ENCODE assay signal across 11 cellular contexts in the genomic region with DNA sequence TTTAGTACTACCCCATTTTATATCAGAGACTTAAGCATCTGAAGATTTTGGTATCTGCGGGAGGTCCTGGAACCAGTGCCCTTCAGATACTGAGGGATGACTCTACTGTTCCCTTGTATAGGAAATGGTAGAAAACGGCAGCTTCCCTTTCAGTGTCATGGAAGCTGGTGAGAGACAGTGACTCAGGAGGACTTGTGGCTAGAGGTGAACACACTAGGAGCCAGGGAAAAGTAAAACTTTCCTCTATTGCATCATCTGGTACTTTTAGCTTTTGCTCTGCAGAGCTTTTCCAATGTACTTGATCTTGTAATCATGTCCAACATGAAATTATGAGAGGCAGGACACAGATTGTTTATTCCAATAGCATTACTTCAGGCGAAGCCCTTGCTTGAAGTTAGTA. TPM values are rescaled to one million over a fixed set of nuclear protein-coding genes. Genes with fewer than 3 reads are reported as not detected.
DNase-seq lines count a peak whose midpoint lies in the region; ATAC-seq, FAIRE-seq and TF ChIP-seq lines count a peak whose summit lies in the region.
"Had no signal": no experiment of that assay in that cellular context is flagged by ENCODE, and none has a peak within 500 bp of the region (broad histone marks: within the 10 kb centered on the region; RNA-seq: fewer than 3 reads in every experiment).

No MANE protein-coding gene starts in this region.

- POLR2A ChIA-PET in K562 (lab: Yijun Ruan, JAX) = interaction anchor here (0.6 to 1.0 kb wide), 2 partner anchors 12 to 1416 kb away, joined by 3 to 4 read pairs; no protein-coding TSS in a partner anchor

- no peak overlapping the region for H3K4me2 ChIP-seq in K562 (ENCODE audit: insufficient read depth, low read length)

- no peak overlapping the region for H3K27ac ChIP-seq in K562 (ENCODE audit: extremely low read depth, low read depth, low read length)
- peak overlapping the region; percentile 48 for H3K27ac ChIP-seq in skeletal muscle tissue (ENCODE audit: low read depth, low read length)

- H4K20me1 ChIP-seq in K562 (replicated peaks; ENCODE audit: control insufficient read depth, insufficient read depth, low read length) = no peaks in the 10 kb centered on the region

- H3K9ac ChIP-seq in K562 (ENCODE audit: insufficient read depth in 1 of 2, low read depth in 2 of 2, low read length in 2 of 2) (no peak overlapping the region), skeletal muscle tissue (ENCODE audit: low read depth in 1 of 3, low read length in 3 of 3) (no peak overlapping the region)

- BruUV-seq in K562 (replicated peaks; lab: Mats Ljungman, UMichigan) = no TSS peak

- TF ChIP-seq CTCF in K562 (IDR thresholded peaks at IDR 0.05 in 2 of 3, conservative IDR thresholded peaks at IDR 0.05 in 1 of 3; ENCODE audit: insufficient read depth in 2 of 3, low read depth in 1 of 3, low read length in 3 of 3) = no peak
- TF ChIP-seq CTCF in kidney epithelial cell (IDR thresholded peaks at IDR 0.05; ENCODE audit: insufficient read depth, low read length, poor library complexity, severe bottlenecking) = no peak

- peaks cover 0 to 2% of the 10 kb centered on the region in 2 experiments; a peak in 1 of 5 replicates for H3K27me3 ChIP-seq in K562 (ENCODE audit: control insufficient read depth in 2 of 2, insufficient read depth in 2 of 2, low read length in 2 of 2)
- no peaks in the 10 kb centered on the region for H3K27me3 ChIP-seq in kidney epithelial cell (ENCODE audit: control insufficient read depth, insufficient read depth, low read length)
- no peaks in the 10 kb centered on the region for H3K27me3 ChIP-seq in skeletal muscle tissue (ENCODE audit: control insufficient read depth in 3 of 3, insufficient read depth in 3 of 3, low read length in 3 of 3)

- H3K4me3 ChIP-seq in K562 (no peak overlapping the region), kidney epithelial cell (ENCODE audit: low read depth, low read length) (no peak overlapping the region), skeletal muscle tissue (ENCODE audit: low read length in 3 of 3) (no peak overlapping the region)

- CTCF ChIA-PET in K562 (lab: Yijun Ruan, JAX; ENCODE audit: low intra/inter-chr PET ratio) = no interaction called here

- DNase-seq in HCEC 1CT (peak; percentile 79), K562 (ENCODE audit: extremely low read depth in 1 of 4, low spot score in 3 of 4) (no peak), kidney epithelial cell (ENCODE audit: low read depth) (peak; percentile 75), head of caudate nucleus (no peak), NCI-H2029 treated with DMSO at 0.1 percent for 48 hours (lab: John Stamatoyannopoulos, UW) (no peak)
- DNase-seq: activated T-cell treated with anti-CD3 and anti-CD28 coated beads for 4 hours, NCI-H446 treated with DMSO at 0.1 percent for 48 hours, posterior cingulate gyrus had no signal

- no peaks in the 10 kb centered on the region for H3K36me3 ChIP-seq in K562 (ENCODE audit: control insufficient read depth, insufficient read depth, low read length)
- no peaks in the 10 kb centered on the region for H3K36me3 ChIP-seq in kidney epithelial cell (ENCODE audit: control insufficient read depth, insufficient read depth, low read length)
- peaks cover 4 to 8% (median 6%) of the 10 kb centered on the region in 3 donors for H3K36me3 ChIP-seq in skeletal muscle tissue (ENCODE audit: control insufficient read depth in 3 of 3, insufficient read depth in 3 of 3, low read length in 3 of 3)

- no peaks in the 10 kb centered on the region for H3K79me2 ChIP-seq in K562 (ENCODE audit: control insufficient read depth, insufficient read depth, low read length)

- WGBS in K562 (ENCODE audit: insufficient coverage, low coverage, missing lambda C conversion rate) = 3% methylated on average over 3 of the region's 3 CpGs

- no peak for TF ChIP-seq EP300 in K562 (IDR thresholded peaks at IDR 0.05; ENCODE audit: low read length)

- intact Hi-C loops in K562 (cut with micrococcal nuclease) (no loop called here), head of caudate nucleus (cut with DNase I) (no loop called here)

- ATAC-seq in K562 (peak; percentile 42), GM19467 (IDR thresholded peaks at IDR 0.05; ENCODE audit: unreplicated experiment) (no peak)
- ATAC-seq: Right ventricle myocardium inferior had no signal

- no peak overlapping the region for H2AFZ ChIP-seq in K562 (ENCODE audit: low read depth, low read length)

- no peaks in the 10 kb centered on the region for H3K9me3 ChIP-seq in K562 (replicated peaks; ENCODE audit: control insufficient read depth, insufficient read depth, low read depth, low read length)
- H3K9me3 ChIP-seq in skeletal muscle tissue (ENCODE audit: control insufficient read depth in 3 of 3, low read length in 3 of 3) = no peaks in the 10 kb centered on the region

- H3K4me1 ChIP-seq in K562 (replicated peaks in 1 of 2; ENCODE audit: control insufficient read depth in 2 of 2, insufficient read depth in 2 of 2, low read length in 2 of 2) = no peaks in the 10 kb centered on the region
- peaks cover 27 to 39% (median 27%) of the 10 kb centered on the region in 3 donors for H3K4me1 ChIP-seq in skeletal muscle tissue (ENCODE audit: control insufficient read depth in 3 of 3, insufficient read depth in 3 of 3, low read length in 3 of 3)

- in situ Hi-C loops in K562 (cut with MboI) = no loop called here

- TF ChIP-seq RAD21 in K562 (CRISPR knock-in tag; conservative IDR thresholded peaks at IDR 0.05 in 1 of 2, IDR thresholded peaks at IDR 0.05 in 1 of 2) = no peak

- no peaks in the 10 kb centered on the region for H3K9me1 ChIP-seq in K562 (ENCODE audit: control insufficient read depth, insufficient read depth, low read length)

- TF ChIP-seq POLR2A in K562 (conservative IDR thresholded peaks at IDR 0.05) = no peak

- no peak for FAIRE-seq in K562 (lab: Jason Lieb, UNC)

TF ChIP-seq in K562, 482 proteins besides CTCF, POLR2A, EP300 and RAD21:
- TF ChIP-seq CEBPG (CRISPR knock-in tag; IDR thresholded peaks at IDR 0.05) (no peak), CEBPG (tag; conservative IDR thresholded peaks at IDR 0.05 in 1 of 2, IDR thresholded peaks at IDR 0.05 in 1 of 2) (peak; percentile 84 to 86), CEBPB (tag; IDR thresholded peaks at IDR 0.05) (peak; percentile 42)
- TF ChIP-seq, protein P1, sequence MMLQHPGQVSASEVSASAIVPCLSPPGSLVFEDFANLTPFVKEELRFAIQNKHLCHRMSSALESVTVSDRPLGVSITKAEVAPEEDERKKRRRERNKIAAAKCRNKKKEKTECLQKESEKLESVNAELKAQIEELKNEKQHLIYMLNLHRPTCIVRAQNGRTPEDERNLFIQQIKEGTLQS (IDR thresholded peaks at IDR 0.05) = peak; percentile 74
- TF ChIP-seq, protein P1 (CRISPR knock-in tag; conservative IDR thresholded peaks at IDR 0.05) = no peak
- TF ChIP-seq, protein P2, sequence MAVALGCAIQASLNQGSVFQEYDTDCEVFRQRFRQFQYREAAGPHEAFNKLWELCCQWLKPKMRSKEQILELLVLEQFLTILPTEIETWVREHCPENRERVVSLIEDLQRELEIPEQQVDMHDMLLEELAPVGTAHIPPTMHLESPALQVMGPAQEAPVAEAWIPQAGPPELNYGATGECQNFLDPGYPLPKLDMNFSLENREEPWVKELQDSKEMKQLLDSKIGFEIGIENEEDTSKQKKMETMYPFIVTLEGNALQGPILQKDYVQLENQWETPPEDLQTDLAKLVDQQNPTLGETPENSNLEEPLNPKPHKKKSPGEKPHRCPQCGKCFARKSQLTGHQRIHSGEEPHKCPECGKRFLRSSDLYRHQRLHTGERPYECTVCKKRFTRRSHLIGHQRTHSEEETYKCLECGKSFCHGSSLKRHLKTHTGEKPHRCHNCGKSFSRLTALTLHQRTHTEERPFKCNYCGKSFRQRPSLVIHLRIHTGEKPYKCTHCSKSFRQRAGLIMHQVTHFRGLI (CRISPR knock-in tag; IDR thresholded peaks at IDR 0.05) = no peak

RNA-seq across cellular contexts. Expression of a gene that starts 45.0 kb away (rescaled TPM):
- total RNA-seq in K562 (2011; cell fraction: chromatin; rRNA removed; ENCODE audit: low replicate concordance) = not detected in 2 replicates
- not detected in 2 replicates for total RNA-seq in K562 (2011; cell fraction: nucleolus; rRNA removed)
- total RNA-seq in K562 (2011; cell fraction: nucleoplasm; rRNA removed) = not detected in 2 replicates
- total RNA-seq in K562 (2014; rRNA removed) = not detected in 2 replicates
- total RNA-seq in K562 (2014; rRNA removed; fragmentation: Illumina TruSeq; extraction: Trizol) = not detected in 2 replicates
- total RNA-seq in K562 (2015; rRNA removed; fragmentation: Illumina TruSeq; extraction: Trizol) = not detected in 2 replicates
- not detected in 2 replicates for total RNA-seq in K562 (2021)
- polyA plus RNA-seq in K562 (2011; rRNA removed) = 0.01 TPM in 1 of 2 replicates, not detected in the other
- polyA plus RNA-seq in K562 (2011; cell fraction: cytosol; rRNA removed) = not detected in 2 replicates
- polyA plus RNA-seq in K562 (2011; cell fraction: nucleus; rRNA removed) = not detected in 2 replicates
- polyA plus RNA-seq in K562 (2012) = 0.03 and 0.07 TPM in 2 replicates
- not detected in 2 replicates for polyA plus RNA-seq in K562 (2014; fragmentation: Illumina TruSeq; extraction: Trizol)
- under 1 TPM in 1 of 2 experiments, not detected in 1; 0.01 TPM for polyA plus RNA-seq in K562 (2014; fragmentation: Nextera tagmentation; extraction: Ambion mirVana)
- polyA plus RNA-seq in K562 (2014; rRNA removed) = not detected in 2 replicates
- polyA minus RNA-seq in K562 (2011; rRNA and poly(A)+ RNA removed) = not detected in 2 replicates
- polyA minus RNA-seq in K562 (2011; cell fraction: cytosol; rRNA and poly(A)+ RNA removed) = not detected in 2 replicates
- not detected in 2 replicates for polyA minus RNA-seq in K562 (2011; cell fraction: nucleus; rRNA and poly(A)+ RNA removed)
- 13.2 and 15.5 TPM in 2 replicates for total RNA-seq in kidney epithelial cell
- total RNA-seq in skeletal muscle tissue = 15.1 TPM

Comparison
In these comparisons a context has a peak if more than half of its experiments do, and no peak if none do; other contexts are left out.
1. DNase-seq: peak in HCEC 1CT (single experiment) and kidney epithelial cell (single experiment); none in K562 (0 of 4), head of caudate nucleus (0 of 42) and NCI-H2029 treated with DMSO at 0.1 percent for 48 hours (single experiment).
2. RNA of a gene that starts 45.0 kb away (total RNA-seq): 15.1 TPM in skeletal muscle tissue (single experiment) and 13.2 to 15.5 TPM in kidney epithelial cell; not detected in K562; every median in the first group is over 10 times any median in the second.